Comparison of ENCODE assay signal across 22 cellular contexts in the genomic region with DNA sequence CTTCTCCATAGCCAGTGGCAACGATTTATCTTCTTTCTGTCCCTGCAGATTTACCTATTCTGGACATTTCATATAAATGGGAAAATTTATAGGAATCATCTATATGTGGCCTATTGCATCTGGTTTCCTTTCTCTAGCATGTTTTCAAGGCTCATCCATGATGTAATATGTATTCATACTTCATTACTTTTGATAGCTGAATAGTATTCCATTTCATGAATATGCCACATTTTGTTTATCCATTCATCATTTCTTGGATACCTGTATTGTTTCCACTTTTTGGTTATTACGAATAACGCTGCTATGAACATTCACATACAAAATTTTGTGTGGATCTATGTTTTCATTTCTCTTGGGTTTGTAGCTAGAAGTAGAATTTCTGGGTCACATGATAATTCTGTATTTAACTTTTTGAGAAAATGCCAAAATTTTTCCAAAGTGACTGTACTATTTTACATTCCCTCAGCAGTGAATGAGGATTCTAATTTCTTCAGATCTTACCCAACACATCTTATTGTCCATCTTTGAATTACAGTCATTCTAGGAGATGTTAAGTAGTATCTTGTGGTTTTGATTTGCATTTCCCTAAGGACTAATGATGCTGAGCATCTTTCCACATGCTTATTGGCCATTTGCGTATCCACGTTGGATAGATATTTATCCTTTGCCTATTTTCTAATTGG. TPM values are rescaled to one million over a fixed set of nuclear protein-coding genes. Genes with fewer than 3 reads are reported as not detected.
DNase-seq lines count a peak whose midpoint lies in the region; ATAC-seq, FAIRE-seq and TF ChIP-seq lines count a peak whose summit lies in the region.
"Had no signal": no experiment of that assay in that cellular context is flagged by ENCODE, and none has a peak within 500 bp of the region (broad histone marks: within the 10 kb centered on the region; RNA-seq: fewer than 3 reads in every experiment).

No MANE protein-coding gene starts in this region.

- no peaks in the 10 kb centered on the region for H3K9me3 Mint-ChIP-seq in HFFc6
- H3K9me3 Mint-ChIP-seq in astrocyte (ENCODE audit: unreplicated experiment) = no peaks in the 10 kb centered on the region
- H3K9me3 Mint-ChIP-seq in naive thymus-derived CD8-positive, alpha-beta T cell = no peaks in the 10 kb centered on the region
- H3K9me3 Mint-ChIP-seq: CD14-positive monocyte had no signal

- CTCF ChIA-PET in SK-N-SH (lab: Yijun Ruan, JAX) (interaction anchor here (0.8 to 4.2 kb wide), 3 partner anchors 8 to 150 kb away, joined by 3 to 32 read pairs (median 3); no protein-coding TSS in a partner anchor), HepG2 (lab: Yijun Ruan, JAX; ENCODE audit: low intra/inter-chr PET ratio, low total read pairs) (no interaction called here)

- H3K27me3 ChIP-seq in SK-N-SH (ENCODE audit: insufficient read depth) (no peaks in the 10 kb centered on the region), astrocyte (ENCODE audit: insufficient read depth, low read length) (no peaks in the 10 kb centered on the region), HepG2 (ENCODE audit: control insufficient read depth in 1 of 2, insufficient read depth in 2 of 2, low read length in 2 of 2) (no peaks in the 10 kb centered on the region; a peak in 1 of 5 replicates)
- H3K27me3 ChIP-seq: spleen had no signal

- intact Hi-C loops in HepG2 (cut with micrococcal nuclease; ENCODE audit: unreplicated experiment) = loop anchor here (5.0 kb wide), 1 partner anchor 38 kb away; no protein-coding TSS in a partner anchor

- H3K4me3 Mint-ChIP-seq in HFFc6 (no peak overlapping the region), astrocyte (ENCODE audit: unreplicated experiment) (no peak overlapping the region)
- H3K4me3 Mint-ChIP-seq in naive thymus-derived CD8-positive, alpha-beta T cell = no peak overlapping the region
- H3K4me3 Mint-ChIP-seq: CD14-positive monocyte had no signal

- H3K4me2 ChIP-seq in SK-N-SH (no peak overlapping the region), astrocyte (ENCODE audit: low read length) (no peak overlapping the region), HepG2 (ENCODE audit: low read depth, low read length) (no peak overlapping the region)

- no peaks in the 10 kb centered on the region for H3K9me3 ChIP-seq in SK-N-SH
- H3K9me3 ChIP-seq in astrocyte (ENCODE audit: insufficient read depth, low read depth, low read length) = no peaks in the 10 kb centered on the region
- H3K9me3 ChIP-seq in HepG2 (ENCODE audit: low read length) = no peaks in the 10 kb centered on the region
- H3K9me3 ChIP-seq: spleen had no signal

- peaks cover 5 to 15% of the 10 kb centered on the region in 2 experiments; a peak in 3 of 4 replicates for H3K4me1 ChIP-seq in SK-N-SH (ENCODE audit: control insufficient read depth in 1 of 2, insufficient read depth in 2 of 2, low read depth in 1 of 2, low read length in 1 of 2)
- H3K4me1 ChIP-seq in astrocyte (ENCODE audit: insufficient read depth, low read length) = peaks cover 19% of the 10 kb centered on the region
- peaks cover 30% of the 10 kb centered on the region for H3K4me1 ChIP-seq in HepG2 (ENCODE audit: insufficient read depth, low read length)

- in situ Hi-C loops in HepG2 (cut with HindIII; ENCODE audit: extremely low pct_ligation_motif_present, low pct_unique_long_range_greater_than_20kb) = no loop called here

- H3K27ac Mint-ChIP-seq in HFFc6 (peak overlapping the region; percentile 62), astrocyte (ENCODE audit: unreplicated experiment) (no peak overlapping the region)
- H3K27ac Mint-ChIP-seq in naive thymus-derived CD8-positive, alpha-beta T cell = peak overlapping the region in 4 of 10 donors; percentile 3 to 26 (median 16)
- H3K27ac Mint-ChIP-seq: brain, CD14-positive monocyte had no signal

- H3K36me3 ChIP-seq in SK-N-SH (replicated peaks in 1 of 2; ENCODE audit: control insufficient read depth in 1 of 2, insufficient read depth in 2 of 2, low read length in 1 of 2) (peaks cover 49 to 58% of the 10 kb centered on the region in 2 experiments), astrocyte (ENCODE audit: insufficient read depth, low read length) (peaks cover 35% of the 10 kb centered on the region), HepG2 (replicated peaks in 1 of 2; ENCODE audit: control insufficient read depth in 1 of 2, insufficient read depth in 2 of 2, low read length in 2 of 2) (peaks cover 6 to 67% of the 10 kb centered on the region in 2 experiments)

- 96% methylated on average over 5 of the region's 5 CpGs for whole genome bisulfite sequencing in SK-N-SH (ENCODE audit: low lambda C conversion rate)
- 94% methylated on average over 5 of the region's 5 CpGs for WGBS in HepG2 (ENCODE audit: low lambda C conversion rate)

- H3K79me2 ChIP-seq in SK-N-SH (ENCODE audit: insufficient read depth) (peaks cover 90% of the 10 kb centered on the region), astrocyte (ENCODE audit: insufficient read depth, low read length) (peaks cover 86% of the 10 kb centered on the region), HepG2 (ENCODE audit: insufficient read depth, low read length) (peaks cover 73% of the 10 kb centered on the region)

- ATAC-seq in SK-N-SH treated with all-trans-retinoic acid at 6 μM for 48 hours = no peak
- no peak for ATAC-seq in naive thymus-derived CD8-positive, alpha-beta T cell
- no peak for ATAC-seq in HepG2
- ATAC-seq: left cardiac atrium had no signal

- TF ChIP-seq CTCF in SK-N-SH (IDR thresholded peaks at IDR 0.05) (no peak), HFFc6 (IDR thresholded peaks at IDR 0.05) (no peak), astrocyte (IDR thresholded peaks at IDR 0.05; ENCODE audit: insufficient read depth, low read depth, low read length) (no peak), HepG2 (CRISPR knock-in tag; IDR thresholded peaks at IDR 0.05) (no peak)

- POLR2A ChIA-PET in SK-N-SH (lab: Yijun Ruan, JAX) (no interaction called here), HepG2 (lab: Yijun Ruan, JAX) (interaction anchor here (0.8 kb wide), 1 partner anchor 150 kb away, joined by 3 read pairs; no protein-coding TSS in a partner anchor)
- POLR2A ChIA-PET in naive thymus-derived CD8-positive, alpha-beta T cell (lab: Charles Lee) = no interaction called here

- H3K9me2 ChIP-seq in SK-N-SH = no peaks in the 10 kb centered on the region

- H3K4me3 ChIP-seq in SK-N-SH (ENCODE audit: low read depth in 2 of 2, low read length in 1 of 2) (no peak overlapping the region), astrocyte (ENCODE audit: insufficient read depth, low read depth, low read length) (no peak overlapping the region), HepG2 (replicated peaks in 1 of 3; ENCODE audit: insufficient read depth in 1 of 3, low read depth in 2 of 3, low read length in 3 of 3) (no peak overlapping the region; a peak in 1 of 6 replicates)
- H3K4me3 ChIP-seq: coronary artery, spleen had no signal

- H3K9ac ChIP-seq in SK-N-SH = no peak overlapping the region
- no peak overlapping the region for H3K9ac ChIP-seq in astrocyte (ENCODE audit: low read length)
- no peak overlapping the region for H3K9ac ChIP-seq in HepG2 (ENCODE audit: insufficient read depth, low read depth, low read length)

- H3K27me3 Mint-ChIP-seq in HFFc6 (ENCODE audit: insufficient read depth) = peaks cover 6% of the 10 kb centered on the region; the same call in 1 of the 2 replicates
- no peaks in the 10 kb centered on the region for H3K27me3 Mint-ChIP-seq in astrocyte (ENCODE audit: low read depth, unreplicated experiment)
- peaks cover 0 to 1% (median 0%) of the 10 kb centered on the region in 5 donors for H3K27me3 Mint-ChIP-seq in naive thymus-derived CD8-positive, alpha-beta T cell

- peaks cover 55% of the 10 kb centered on the region for H3K36me3 Mint-ChIP-seq in HFFc6 (ENCODE audit: low read depth)
- peaks cover 10% of the 10 kb centered on the region for H3K36me3 Mint-ChIP-seq in astrocyte (ENCODE audit: low read depth, unreplicated experiment)
- peaks cover 0 to 56% (median 18%) of the 10 kb centered on the region in 3 donors for H3K36me3 Mint-ChIP-seq in naive thymus-derived CD8-positive, alpha-beta T cell

- H3F3A ChIP-seq in SK-N-SH (replicated peaks; ENCODE audit: insufficient read depth) = peaks cover 18% of the 10 kb centered on the region

- peak; percentile 13 for FAIRE-seq in astrocyte (lab: Jason Lieb, UNC)
- FAIRE-seq in HepG2 (lab: Jason Lieb, UNC) = no peak
- FAIRE-seq: endothelial cell of umbilical vein, urothelium cell line had no signal

- H3K27ac ChIP-seq in SK-N-SH (ENCODE audit: low read depth in 2 of 2, low read length in 1 of 2) (no peak overlapping the region), astrocyte (ENCODE audit: low read depth, low read length) (no peak overlapping the region), HepG2 (ENCODE audit: extremely low read length, insufficient read depth, low read length) (no peak overlapping the region)
- H3K27ac ChIP-seq: 22Rv1, coronary artery, spleen had no signal

- TF ChIP-seq POLR2A in HepG2 (IDR thresholded peaks at IDR 0.05; ENCODE audit: insufficient read depth in 1 of 2, low read depth in 2 of 2, low read length in 2 of 2) = no peak

- no TSS peak for BruUV-seq in HepG2 (replicated peaks; lab: Mats Ljungman, UMichigan)

- TF ChIP-seq RAD21 in SK-N-SH (IDR thresholded peaks at IDR 0.05; ENCODE audit: low read length) (no peak), HepG2 (CRISPR knock-in tag; IDR thresholded peaks at IDR 0.05) (no peak)

- no peak for TF ChIP-seq EP300 in SK-N-SH (IDR thresholded peaks at IDR 0.05; ENCODE audit: borderline replicate concordance in 1 of 2, low read depth in 1 of 2, low read length in 1 of 2)
- TF ChIP-seq EP300 in HepG2 (IDR thresholded peaks at IDR 0.05; ENCODE audit: low read depth in 2 of 2, low read length in 2 of 2) = no peak
- no peak for TF ChIP-seq EP300 in HepG2 (CRISPR knock-in tag; IDR thresholded peaks at IDR 0.05; ENCODE audit: borderline replicate concordance)

- H2AFZ ChIP-seq in SK-N-SH (ENCODE audit: low read depth) = no peak overlapping the region
- no peak overlapping the region for H2AFZ ChIP-seq in astrocyte (ENCODE audit: low read depth, low read length)
- no peak overlapping the region for H2AFZ ChIP-seq in HepG2 (ENCODE audit: low read length)

- H3K4me1 Mint-ChIP-seq in HFFc6 (ENCODE audit: low read depth) = peaks cover 49% of the 10 kb centered on the region
- H3K4me1 Mint-ChIP-seq in astrocyte (ENCODE audit: low read depth, unreplicated experiment) = peaks cover 21% of the 10 kb centered on the region
- H3K4me1 Mint-ChIP-seq in naive thymus-derived CD8-positive, alpha-beta T cell = peaks cover 26 to 46% (median 43%) of the 10 kb centered on the region in 4 donors

- H4K20me1 ChIP-seq in SK-N-SH (ENCODE audit: insufficient read depth) (peaks cover 15% of the 10 kb centered on the region; the same call in 1 of the 2 replicates), astrocyte (ENCODE audit: insufficient read depth, low read length) (peaks cover 38% of the 10 kb centered on the region), HepG2 (ENCODE audit: insufficient read depth, low read length) (peaks cover 37% of the 10 kb centered on the region)

- DNase-seq in SK-N-SH (no peak), HFFc6 (peak; percentile 38), astrocyte (ENCODE audit: low read depth) (peak; percentile 46), iris pigment epithelial cell (ENCODE audit: low read depth) (peak; percentile 61), NCI-H510A (lab: John Stamatoyannopoulos, UW) (no peak), HepG2 (ENCODE audit: low spot score) (no peak)
- no peak for DNase-seq in naive thymus-derived CD8-positive, alpha-beta T cell
- DNase-seq: activated CD8-positive, alpha-beta memory T cell treated with anti-CD3 and anti-CD28 coated beads, Interleukin-2, amount 50 U/mL, for 4 hours; KBM-7; left cardiac atrium; NCI-H187 treated with DMSO at 0.1 percent for 48 hours; NCI-H446; RPMI8226; spleen; stimulated activated CD8-positive, alpha-beta memory T cell treated with anti-CD3 and anti-CD28 coated beads, Interleukin-4, amount 100 ng/mL, for 48 hours had no signal

RNA-seq across cellular contexts. Expression of a gene that starts 3.6 kb away (rescaled TPM):
- polyA plus RNA-seq in SK-N-SH (2012; rRNA removed) = 30.4 and 32.9 TPM in 2 replicates
- 33.8 and 34.7 TPM in 2 replicates for polyA plus RNA-seq in SK-N-SH (2012; cell fraction: cytosol; rRNA removed)
- 56.1 and 87.5 TPM in 2 replicates for polyA plus RNA-seq in SK-N-SH (2012; cell fraction: nucleus; rRNA removed)
- 100 to 1,000 TPM; 155 to 179 (median 171) TPM for total RNA-seq in HFFc6 (2021; fragmentation: NEBNext Ultra II Directional; extraction: Animal tissue kit (Norgen Biotek cat#: 25700))
- 226 and 232 TPM in 2 replicates for total RNA-seq in astrocyte
- 100 to 1,000 TPM; 150 to 151 TPM for total RNA-seq in naive thymus-derived CD8-positive, alpha-beta T cell
- 10 to 100 TPM; 62.2 to 75.2 (median 66.5) TPM for polyA plus RNA-seq in naive thymus-derived CD8-positive, alpha-beta T cell
- 185 and 277 TPM in 2 replicates for total RNA-seq in HepG2 (2016; rRNA removed; fragmentation: Illumina TruSeq; extraction: Trizol)
- total RNA-seq in HepG2 (2016; cell fraction: cytosol; rRNA removed; fragmentation: Illumina TruSeq; extraction: Trizol; ENCODE audit: low read depth) = 84.7 and 106 TPM in 2 replicates
- total RNA-seq in HepG2 (2016; cell fraction: insoluble cytoplasmic fraction; rRNA removed; fragmentation: Illumina TruSeq; extraction: Trizol) = 179 and 271 TPM in 2 replicates
- total RNA-seq in HepG2 (2016; cell fraction: membrane; rRNA removed; fragmentation: Illumina TruSeq; extraction: Trizol) = 78.5 and 86.4 TPM in 2 replicates
- 163 and 177 TPM in 2 replicates for total RNA-seq in HepG2 (2016; cell fraction: nucleus; rRNA removed; fragmentation: Illumina TruSeq; extraction: Trizol)
- 55.9 and 58.6 TPM in 2 replicates for polyA plus RNA-seq in HepG2 (2011; rRNA removed)
- polyA plus RNA-seq in HepG2 (2011; cell fraction: cytosol; rRNA removed) = 29.6 and 45.6 TPM in 2 replicates
- polyA plus RNA-seq in HepG2 (2011; cell fraction: nucleus; rRNA removed) = 139 and 184 TPM in 2 replicates
- 119 and 136 TPM in 2 replicates for polyA plus RNA-seq in HepG2 (2012)
- polyA plus RNA-seq in HepG2 (2016; cell fraction: cytosol; fragmentation: Illumina TruSeq; extraction: Trizol; ENCODE audit: low read depth) = 6.9 and 7.5 TPM in 2 replicates
- polyA plus RNA-seq in HepG2 (2016; cell fraction: insoluble cytoplasmic fraction; fragmentation: Illumina TruSeq; extraction: Trizol; ENCODE audit: low read depth) = 143 and 151 TPM in 2 replicates
- 15.1 and 17.8 TPM in 2 replicates for polyA plus RNA-seq in HepG2 (2016; cell fraction: membrane; fragmentation: Illumina TruSeq; extraction: Trizol; ENCODE audit: low read depth)
- 120 and 132 TPM in 2 replicates for polyA plus RNA-seq in HepG2 (2016; cell fraction: nucleus; fragmentation: Illumina TruSeq; extraction: Trizol; ENCODE audit: insufficient read depth, low read depth)
- 84.4 and 109 TPM in 2 replicates for polyA minus RNA-seq in HepG2 (2011; rRNA and poly(A)+ RNA removed; ENCODE audit: low replicate concordance)
- 94.4 and 128 TPM in 2 replicates for polyA minus RNA-seq in HepG2 (2011; cell fraction: cytosol; rRNA and poly(A)+ RNA removed)
- polyA minus RNA-seq in HepG2 (2011; cell fraction: nucleus; rRNA and poly(A)+ RNA removed) = 274 and 399 TPM in 2 replicates

RNA-seq across cellular contexts. Expression of a gene that starts 35.3 kb away (rescaled TPM):
- polyA plus RNA-seq in SK-N-SH (2012; rRNA removed) (9.6 and 13.2 TPM in 2 replicates), HepG2 (2011; rRNA removed) (11.3 and 12.8 TPM in 2 replicates)
- 9.3 and 10.5 TPM in 2 replicates for polyA plus RNA-seq in SK-N-SH (2012; cell fraction: cytosol; rRNA removed)
- 16.7 and 36.9 TPM in 2 replicates for polyA plus RNA-seq in SK-N-SH (2012; cell fraction: nucleus; rRNA removed)
- total RNA-seq in HFFc6 (2021; fragmentation: NEBNext Ultra II Directional; extraction: Animal tissue kit (Norgen Biotek cat#: 25700)) = 10 to 100 TPM; 24.3 to 33.5 (median 27.7) TPM
- total RNA-seq in astrocyte (29.9 and 33.1 TPM in 2 replicates), HepG2 (2016; rRNA removed; fragmentation: Illumina TruSeq; extraction: Trizol) (35.4 and 36.3 TPM in 2 replicates)
- total RNA-seq in naive thymus-derived CD8-positive, alpha-beta T cell = 100 to 1,000 TPM; 102 to 105 TPM
- polyA plus RNA-seq in naive thymus-derived CD8-positive, alpha-beta T cell = 10 to 100 TPM; 15.0 to 29.1 (median 26.7) TPM
- total RNA-seq in HepG2 (2016; cell fraction: cytosol; rRNA removed; fragmentation: Illumina TruSeq; extraction: Trizol; ENCODE audit: low read depth) = 19.9 and 24.9 TPM in 2 replicates
- total RNA-seq in HepG2 (2016; cell fraction: insoluble cytoplasmic fraction; rRNA removed; fragmentation: Illumina TruSeq; extraction: Trizol) = 33.5 and 36.8 TPM in 2 replicates
- 14.0 and 17.4 TPM in 2 replicates for total RNA-seq in HepG2 (2016; cell fraction: membrane; rRNA removed; fragmentation: Illumina TruSeq; extraction: Trizol)
- total RNA-seq in HepG2 (2016; cell fraction: nucleus; rRNA removed; fragmentation: Illumina TruSeq; extraction: Trizol) = 59.6 and 61.3 TPM in 2 replicates
- polyA plus RNA-seq in HepG2 (2011; cell fraction: cytosol; rRNA removed) = 3.3 and 4.5 TPM in 2 replicates
- 27.5 and 32.9 TPM in 2 replicates for polyA plus RNA-seq in HepG2 (2011; cell fraction: nucleus; rRNA removed)
- 17.8 and 22.1 TPM in 2 replicates for polyA plus RNA-seq in HepG2 (2012)
- polyA plus RNA-seq in HepG2 (2016; cell fraction: cytosol; fragmentation: Illumina TruSeq; extraction: Trizol; ENCODE audit: low read depth) = 1.8 and 1.9 TPM in 2 replicates
- 34.7 and 35.4 TPM in 2 replicates for polyA plus RNA-seq in HepG2 (2016; cell fraction: insoluble cytoplasmic fraction; fragmentation: Illumina TruSeq; extraction: Trizol; ENCODE audit: low read depth)
- 4.0 and 4.1 TPM in 2 replicates for polyA plus RNA-seq in HepG2 (2016; cell fraction: membrane; fragmentation: Illumina TruSeq; extraction: Trizol; ENCODE audit: low read depth)
- 104 and 110 TPM in 2 replicates for polyA plus RNA-seq in HepG2 (2016; cell fraction: nucleus; fragmentation: Illumina TruSeq; extraction: Trizol; ENCODE audit: insufficient read depth, low read depth)
- polyA minus RNA-seq in HepG2 (2011; rRNA and poly(A)+ RNA removed; ENCODE audit: low replicate concordance) = 9.2 and 37.1 TPM in 2 replicates
- polyA minus RNA-seq in HepG2 (2011; cell fraction: cytosol; rRNA and poly(A)+ RNA removed) = 6.8 and 10.6 TPM in 2 replicates
- 71.3 and 97.8 TPM in 2 replicates for polyA minus RNA-seq in HepG2 (2011; cell fraction: nucleus; rRNA and poly(A)+ RNA removed)

RNA-seq across cellular contexts. Expression of a gene that starts 35.9 kb away (rescaled TPM):
- polyA plus RNA-seq in SK-N-SH (2012; rRNA removed) (1.3 and 1.5 TPM in 2 replicates), HepG2 (2011; rRNA removed) (1.2 and 2.0 TPM in 2 replicates)
- 2.3 and 2.6 TPM in 2 replicates for polyA plus RNA-seq in SK-N-SH (2012; cell fraction: cytosol; rRNA removed)
- 1.2 and 1.4 TPM in 2 replicates for polyA plus RNA-seq in SK-N-SH (2012; cell fraction: nucleus; rRNA removed)
- 1 to 10 TPM; 3.0 to 7.0 (median 6.0) TPM for total RNA-seq in HFFc6 (2021; fragmentation: NEBNext Ultra II Directional; extraction: Animal tissue kit (Norgen Biotek cat#: 25700))
- total RNA-seq in astrocyte (1.9 and 2.0 TPM in 2 replicates), HepG2 (2016; rRNA removed; fragmentation: Illumina TruSeq; extraction: Trizol) (11.0 and 11.4 TPM in 2 replicates)
- 1 to 10 TPM; 4.4 TPM for total RNA-seq in naive thymus-derived CD8-positive, alpha-beta T cell
- polyA plus RNA-seq in naive thymus-derived CD8-positive, alpha-beta T cell = 1 to 10 TPM; 2.4 to 5.2 (median 3.0) TPM
- 2.3 and 3.3 TPM in 2 replicates for total RNA-seq in HepG2 (2016; cell fraction: cytosol; rRNA removed; fragmentation: Illumina TruSeq; extraction: Trizol; ENCODE audit: low read depth)
- total RNA-seq in HepG2 (2016; cell fraction: insoluble cytoplasmic fraction; rRNA removed; fragmentation: Illumina TruSeq; extraction: Trizol) = 9.2 and 12.7 TPM in 2 replicates
- total RNA-seq in HepG2 (2016; cell fraction: membrane; rRNA removed; fragmentation: Illumina TruSeq; extraction: Trizol) = 6.4 and 7.6 TPM in 2 replicates
- total RNA-seq in HepG2 (2016; cell fraction: nucleus; rRNA removed; fragmentation: Illumina TruSeq; extraction: Trizol) = 14.0 and 16.0 TPM in 2 replicates
- polyA plus RNA-seq in HepG2 (2011; cell fraction: cytosol; rRNA removed) = 0.59 and 0.67 TPM in 2 replicates
- polyA plus RNA-seq in HepG2 (2011; cell fraction: nucleus; rRNA removed) = 0.63 and 0.69 TPM in 2 replicates
- 2.4 and 3.9 TPM in 2 replicates for polyA plus RNA-seq in HepG2 (2012)
- 3.7 and 4.4 TPM in 2 replicates for polyA plus RNA-seq in HepG2 (2016; cell fraction: cytosol; fragmentation: Illumina TruSeq; extraction: Trizol; ENCODE audit: low read depth)
- polyA plus RNA-seq in HepG2 (2016; cell fraction: insoluble cytoplasmic fraction; fragmentation: Illumina TruSeq; extraction: Trizol; ENCODE audit: low read depth) = 9.4 and 13.3 TPM in 2 replicates
- polyA plus RNA-seq in HepG2 (2016; cell fraction: membrane; fragmentation: Illumina TruSeq; extraction: Trizol; ENCODE audit: low read depth) = 5.5 and 5.6 TPM in 2 replicates
- 3.7 and 5.9 TPM in 2 replicates for polyA plus RNA-seq in HepG2 (2016; cell fraction: nucleus; fragmentation: Illumina TruSeq; extraction: Trizol; ENCODE audit: insufficient read depth, low read depth)
- 1.3 and 4.8 TPM in 2 replicates for polyA minus RNA-seq in HepG2 (2011; rRNA and poly(A)+ RNA removed; ENCODE audit: low replicate concordance)
- 0.79 and 1.3 TPM in 2 replicates for polyA minus RNA-seq in HepG2 (2011; cell fraction: cytosol; rRNA and poly(A)+ RNA removed)
- polyA minus RNA-seq in HepG2 (2011; cell fraction: nucleus; rRNA and poly(A)+ RNA removed) = 5.2 and 6.4 TPM in 2 replicates

Comparison
In these comparisons a context has a peak if more than half of its experiments do, and no peak if none do; other contexts are left out.
1. DNase-seq: peak in HFFc6 (single experiment), astrocyte (single experiment) and iris pigment epithelial cell (single experiment); none in SK-N-SH (single experiment), naive thymus-derived CD8-positive, alpha-beta T cell (0 of 10), NCI-H510A (single experiment) and HepG2 (single experiment).